ENCODE assay signal across 1 cellular context in the genomic region with DNA sequence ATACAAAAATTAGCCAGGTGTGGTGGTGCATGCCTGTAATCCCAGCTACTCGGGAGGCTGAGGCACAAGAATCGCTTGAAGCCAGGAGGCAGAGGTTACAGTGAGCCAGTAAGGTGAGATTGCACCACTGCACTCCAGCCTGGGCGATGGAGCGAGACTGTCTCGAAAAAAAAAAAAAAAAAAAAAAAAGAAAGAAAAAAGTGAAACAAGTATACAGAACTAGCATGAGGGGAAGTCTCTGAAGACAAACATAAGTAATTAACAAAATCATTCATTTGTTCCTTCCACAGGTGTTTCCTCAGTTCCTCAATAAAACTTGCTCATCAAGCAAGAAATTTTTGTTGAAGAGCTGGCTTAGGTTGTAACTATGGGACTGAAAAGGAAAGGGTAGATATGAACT.
TF ChIP-seq lines count a peak whose summit lies in the region.

No MANE protein-coding gene starts in this region.

TF ChIP-seq in GM12878, 131 proteins besides CTCF, POLR2A, EP300 and RAD21:
- TF ChIP-seq ZNF24 (IDR thresholded peaks at IDR 0.05): 0 out of 2 replicates have a peak, but pooled peaks have one; percentile 43
- TF ChIP-seq NFIC (IDR thresholded peaks at IDR 0.05; ENCODE audit: low read depth, low read length): no peak
TF ChIP-seq in GM12878: peak in this region for 1.
